8 cellular contexts compared by ENCODE assay signal in genomic region chr5:114223866-114224265, GRCh38.
DNase-seq lines count a peak whose midpoint lies in the region; ATAC-seq and TF ChIP-seq lines count a peak whose summit lies in the region.

No MANE protein-coding gene starts in this region.

- ATAC-seq in GM18907 (IDR thresholded peaks at IDR 0.05; ENCODE audit: unreplicated experiment) (peak; percentile 75), IMR-90 (ENCODE audit: low read depth) (no peak), GM21423 (IDR thresholded peaks at IDR 0.05; ENCODE audit: unreplicated experiment) (no peak), HG03108 (IDR thresholded peaks at IDR 0.05; ENCODE audit: unreplicated experiment) (no peak)

- CTCF ChIA-PET in IMR-90 (lab: Yijun Ruan, JAX) = interaction anchor here (0.8 to 1.3 kb wide), 4 partner anchors 11 to 23 kb away, joined by 3 to 5 read pairs (median 4); no protein-coding TSS in a partner anchor

- H3K9me3 ChIP-seq in IMR-90 (ENCODE audit: control insufficient read depth, insufficient read depth, low read length) = peaks cover 11% of the 10 kb centered on the region
- no peaks in the 10 kb centered on the region for H3K9me3 ChIP-seq in colonic mucosa
- H3K9me3 ChIP-seq in ovary = no peaks in the 10 kb centered on the region

- H2BK20ac ChIP-seq in IMR-90 (ENCODE audit: low read depth, low read length) = peak overlapping the region; percentile 0; the same call in 1 of the 2 replicates

- no peak for TF ChIP-seq RAD21 in IMR-90 (IDR thresholded peaks at IDR 0.05; ENCODE audit: low read length)

- TF ChIP-seq CTCF in IMR-90 (conservative IDR thresholded peaks at IDR 0.05; ENCODE audit: low read depth, low read length) (peak; percentile 21; the same call in 1 of the 2 replicates), colonic mucosa (IDR thresholded peaks at IDR 0.05) (peak; percentile 28), ovary (IDR thresholded peaks at IDR 0.05) (no peak)

- TF ChIP-seq EP300 in ovary (IDR thresholded peaks at IDR 0.05) = no peak

- peak overlapping the region; percentile 50 for H4K91ac ChIP-seq in IMR-90 (ENCODE audit: insufficient read depth, low read depth, low read length)

- intact Hi-C loops in IMR-90 (cut with micrococcal nuclease) (no loop called here), colonic mucosa (cut with DNase I) (no loop called here), ovary (cut with DNase I) (no loop called here)

- H3K56ac ChIP-seq in IMR-90 (ENCODE audit: extremely low read depth, insufficient read depth, low read length) = no peak overlapping the region

- DNase-seq in ACHN (peak; percentile 28), IMR-90 (no peak), colonic mucosa (no peak), GOT3 (lab: John Stamatoyannopoulos, UW) (no peak), ovary (no peak)

- H3K4ac ChIP-seq in IMR-90 (ENCODE audit: low read depth, low read length) = peak overlapping the region; percentile 3

- no peak overlapping the region for H3K23ac ChIP-seq in IMR-90 (ENCODE audit: low read depth, low read length)

- H2AFZ ChIP-seq in IMR-90 (replicated peaks; ENCODE audit: low read length, poor library complexity) = peak overlapping the region; percentile 24

- H3K79me1 ChIP-seq in IMR-90 (ENCODE audit: low read depth in 1 of 2, low read length in 2 of 2) = no peaks in the 10 kb centered on the region

- no peak overlapping the region for H3K27ac ChIP-seq in IMR-90 (ENCODE audit: insufficient read depth, low read length)
- H3K27ac ChIP-seq in colonic mucosa = no peak overlapping the region
- H3K27ac ChIP-seq in ovary = no peak overlapping the region

- no peak overlapping the region for H2AK9ac ChIP-seq in IMR-90 (replicated peaks; ENCODE audit: low read depth, low read length, poor library complexity)

- H3K18ac ChIP-seq in IMR-90 (ENCODE audit: low read depth, low read length) = peak overlapping the region; percentile 72; the same call in 1 of the 2 replicates

- WGBS in IMR-90 (ENCODE audit: extremely low coverage in 2 of 2, insufficient read length in 1 of 2), 2 experiments = no CpG with 5 or more reads among the region's 1 CpG
- 93 to 98% (median 94%) methylated on average over 1 of the region's 1 CpG for WGBS in ovary, 3 donors

- TF ChIP-seq POLR2A in IMR-90 (IDR thresholded peaks at IDR 0.05; ENCODE audit: low read depth, low read length) (no peak), ovary (IDR thresholded peaks at IDR 0.05) (no peak)

- H3K4me3 ChIP-seq in IMR-90 (ENCODE audit: insufficient read depth, low read depth, low read length) (no peak overlapping the region), colonic mucosa (no peak overlapping the region), ovary (no peak overlapping the region)

- peak overlapping the region; percentile 7 for H2BK5ac ChIP-seq in IMR-90 (ENCODE audit: low read depth, low read length, poor library complexity, severe bottlenecking)

- H4K5ac ChIP-seq in IMR-90 (ENCODE audit: low read depth, low read length) = peak overlapping the region; percentile 15; the same call in 1 of the 2 replicates

- no peak overlapping the region for H2AK5ac ChIP-seq in IMR-90 (ENCODE audit: low read depth, low read length)

- H3K9ac ChIP-seq in IMR-90 (ENCODE audit: low read depth, low read length) (no peak overlapping the region), colonic mucosa (ENCODE audit: low read depth in 2 of 2, low read length in 2 of 2) (no peak overlapping the region)

- H3K14ac ChIP-seq in IMR-90 (replicated peaks; ENCODE audit: low read depth, low read length) = no peak overlapping the region

- H2BK120ac ChIP-seq in IMR-90 (ENCODE audit: low read depth, low read length) = 0 out of 2 replicates have a peak overlapping the region, but pooled peaks have one; percentile 1

- H2BK15ac ChIP-seq in IMR-90 (ENCODE audit: low read depth, low read length) = peak overlapping the region; percentile 90; the same call in 2 of the 3 replicates

- no peaks in the 10 kb centered on the region for H4K20me1 ChIP-seq in IMR-90 (ENCODE audit: insufficient read depth, low read length)

- in situ Hi-C loops in ACHN (cut with HindIII; ENCODE audit: low pct_ligation_motif_present, low pct_unique_long_range_greater_than_20kb, low sequenced_read_pairs) = no loop called here
- in situ Hi-C loops in IMR-90 (cut with MboI; ENCODE audit: low sequenced_read_pairs) = no loop called here

- H4K8ac ChIP-seq in IMR-90 (ENCODE audit: low read depth in 2 of 2, low read length in 2 of 2) = peak overlapping the region; percentile 50 to 80

- no peaks in the 10 kb centered on the region for H3K36me3 ChIP-seq in IMR-90 (ENCODE audit: control insufficient read depth, insufficient read depth, low read length)
- H3K36me3 ChIP-seq in colonic mucosa = no peaks in the 10 kb centered on the region
- no peaks in the 10 kb centered on the region for H3K36me3 ChIP-seq in ovary

- no TSS peak for BruUV-seq in IMR-90 (replicated peaks; lab: Mats Ljungman, UMichigan)

- H3K27me3 ChIP-seq in IMR-90 (ENCODE audit: control insufficient read depth, insufficient read depth, low read length) = no peaks in the 10 kb centered on the region
- H3K27me3 ChIP-seq in colonic mucosa = no peaks in the 10 kb centered on the region
- no peaks in the 10 kb centered on the region for H3K27me3 ChIP-seq in ovary

- H3K4me2 ChIP-seq in IMR-90 (ENCODE audit: low read depth, low read length) = no peak overlapping the region

- H3K4me1 ChIP-seq in IMR-90 (ENCODE audit: control insufficient read depth, insufficient read depth, low read length) = peaks cover 4% of the 10 kb centered on the region; the same call in 1 of the 2 replicates
- H3K4me1 ChIP-seq in colonic mucosa = no peaks in the 10 kb centered on the region
- no peaks in the 10 kb centered on the region for H3K4me1 ChIP-seq in ovary (ENCODE audit: insufficient read depth)

- POLR2A ChIA-PET in IMR-90 (lab: Charles Lee; ENCODE audit: unreplicated experiment) = no interaction called here

- dilution Hi-C loops in IMR-90 (cut with HindIII; ENCODE audit: low sequenced_read_pairs, unreplicated experiment) = no loop called here

- H3K9me1 ChIP-seq in IMR-90 (ENCODE audit: insufficient read depth, low read length) = no peaks in the 10 kb centered on the region

TF ChIP-seq in IMR-90, 13 proteins besides CTCF, POLR2A, EP300 and RAD21:
- TF ChIP-seq FOS (IDR thresholded peaks at IDR 0.05; ENCODE audit: low read depth, low read length) (no peak), ELK1 (IDR thresholded peaks at IDR 0.05; ENCODE audit: borderline replicate concordance, low read depth, low read length) (no peak), NFE2L2 (IDR thresholded peaks at IDR 0.05; ENCODE audit: low read depth, low read length) (no peak), USF2 (IDR thresholded peaks at IDR 0.05; ENCODE audit: low read depth, low read length) (no peak), CHD1 (IDR thresholded peaks at IDR 0.05; ENCODE audit: low read depth, low read length) (no peak), RCOR1 (IDR thresholded peaks at IDR 0.05; ENCODE audit: insufficient replicate concordance, low read length) (no peak), CEBPB (IDR thresholded peaks at IDR 0.05; ENCODE audit: low read depth, low read length) (no peak), MXI1 (IDR thresholded peaks at IDR 0.05; ENCODE audit: borderline replicate concordance, low read depth, low read length) (no peak), MAZ (IDR thresholded peaks at IDR 0.05; ENCODE audit: borderline replicate concordance, low read depth, low read length) (no peak), MAFK (IDR thresholded peaks at IDR 0.05; ENCODE audit: low read depth, low read length) (no peak), RFX5 (IDR thresholded peaks at IDR 0.05; ENCODE audit: low read depth, low read length) (no peak)

Comparison
In these comparisons a context has a peak if more than half of its experiments do, and no peak if none do; other contexts are left out.
1. CTCF ChIP-seq: peak in IMR-90 (single experiment) and colonic mucosa (single experiment); none in ovary (0 of 3).